In the genomic region with DNA sequence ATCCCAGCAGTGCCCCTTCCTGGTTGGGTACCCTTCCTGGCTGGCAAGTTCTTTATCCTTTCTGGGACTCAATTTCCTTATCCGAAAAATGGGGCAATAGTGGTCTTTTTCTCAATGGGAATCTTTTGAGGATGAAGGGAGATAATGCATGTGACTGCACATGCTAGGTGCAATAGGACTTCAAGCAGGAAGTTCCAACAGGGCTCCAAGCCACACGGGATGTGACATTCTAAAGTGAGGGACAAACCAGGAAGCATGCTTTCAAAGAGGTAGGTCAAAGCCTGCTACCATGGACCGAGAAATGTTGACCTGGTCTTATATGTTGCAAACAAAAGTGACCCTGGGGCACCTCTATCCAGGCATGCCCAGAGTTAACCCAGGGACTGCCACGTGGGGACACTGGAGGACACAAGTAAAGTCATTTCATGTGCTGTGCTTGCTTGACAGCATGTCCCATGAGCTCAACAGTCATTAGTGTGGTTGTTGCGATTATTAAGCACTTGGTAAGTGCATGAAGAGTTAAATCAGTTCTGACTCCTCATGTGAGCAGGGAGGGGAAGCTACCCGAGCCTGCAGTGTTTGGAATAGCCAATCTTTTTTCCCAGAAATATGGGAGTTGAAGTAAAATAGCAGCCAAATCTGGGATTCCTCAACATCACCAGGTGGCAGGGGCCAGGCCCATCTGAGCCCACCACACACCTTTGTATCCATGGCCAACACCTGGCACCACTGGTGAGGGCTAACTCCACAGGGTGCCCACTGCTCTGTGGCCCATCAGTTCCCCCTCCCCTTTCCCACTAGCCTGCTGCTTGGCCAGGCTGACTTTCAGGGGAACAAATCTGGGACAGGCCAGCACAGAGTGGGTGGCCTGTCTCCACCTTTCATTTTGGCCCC, we compare ENCODE assay signal across 2 cellular contexts.
TF ChIP-seq lines count a peak whose summit lies in the region.

No MANE protein-coding gene starts in this region.

TF ChIP-seq in K562, 482 proteins besides CTCF, POLR2A, EP300 and RAD21 (continued from another document):
- no peak for TF ChIP-seq RBM34 (IDR thresholded peaks at IDR 0.05; ENCODE audit: borderline replicate concordance, insufficient read depth, low read length)

TF ChIP-seq in HEK293T, 16 proteins besides CTCF, POLR2A, EP300 and RAD21 (continued from another document):
- no peak for TF ChIP-seq CTBP1 (IDR thresholded peaks at IDR 0.05; ENCODE audit: borderline replicate concordance)
- no peak for TF ChIP-seq ZNF384 (IDR thresholded peaks at IDR 0.05)
- TF ChIP-seq, protein P1, sequence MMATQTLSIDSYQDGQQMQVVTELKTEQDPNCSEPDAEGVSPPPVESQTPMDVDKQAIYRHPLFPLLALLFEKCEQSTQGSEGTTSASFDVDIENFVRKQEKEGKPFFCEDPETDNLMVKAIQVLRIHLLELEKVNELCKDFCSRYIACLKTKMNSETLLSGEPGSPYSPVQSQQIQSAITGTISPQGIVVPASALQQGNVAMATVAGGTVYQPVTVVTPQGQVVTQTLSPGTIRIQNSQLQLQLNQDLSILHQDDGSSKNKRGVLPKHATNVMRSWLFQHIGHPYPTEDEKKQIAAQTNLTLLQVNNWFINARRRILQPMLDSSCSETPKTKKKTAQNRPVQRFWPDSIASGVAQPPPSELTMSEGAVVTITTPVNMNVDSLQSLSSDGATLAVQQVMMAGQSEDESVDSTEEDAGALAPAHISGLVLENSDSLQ (IDR thresholded peaks at IDR 0.05), result no peak
- TF ChIP-seq HDGF (IDR thresholded peaks at IDR 0.05; ENCODE audit: borderline replicate concordance), result no peak
- TF ChIP-seq BHLHE40 (IDR thresholded peaks at IDR 0.05; ENCODE audit: borderline replicate concordance), result no peak
- no peak for TF ChIP-seq ARNT (IDR thresholded peaks at IDR 0.05)
- TF ChIP-seq FOXM1 (IDR thresholded peaks at IDR 0.05; ENCODE audit: borderline replicate concordance), result no peak
- no peak for TF ChIP-seq LEF1 (IDR thresholded peaks at IDR 0.05; ENCODE audit: borderline replicate concordance)
- TF ChIP-seq L3MBTL2 (conservative IDR thresholded peaks at IDR 0.05), result no peak
- no peak for TF ChIP-seq FOXK2 (IDR thresholded peaks at IDR 0.05)
- no peak for TF ChIP-seq ELF4 (IDR thresholded peaks at IDR 0.05)
TF ChIP-seq in HEK293T: peak in this region for 0.
